In the genomic region with DNA sequence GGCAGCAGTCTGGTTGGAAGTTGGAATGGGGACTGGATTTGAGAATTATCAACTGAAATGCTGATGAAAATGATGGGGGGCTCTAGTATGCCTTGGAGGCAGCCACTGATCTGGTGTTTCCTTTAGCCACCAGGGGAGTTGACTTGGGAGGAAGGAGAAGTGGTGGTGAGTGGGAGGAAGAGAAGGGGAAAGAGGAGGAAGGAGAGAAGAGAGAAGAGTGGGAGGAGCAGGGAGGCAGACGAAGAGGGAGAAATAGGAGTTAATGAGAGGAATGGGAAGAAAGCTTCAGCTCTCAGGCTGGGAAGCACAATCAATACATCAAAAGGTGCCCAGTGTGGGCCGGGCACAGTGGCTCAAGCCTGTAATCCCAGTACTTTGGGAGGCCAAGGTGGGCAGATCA, we compare ENCODE assay signal across 30 cellular contexts. TPM values are rescaled to one million over a fixed set of nuclear protein-coding genes. Genes with fewer than 3 reads are reported as not detected.
"Had no signal": no experiment of that assay in that cellular context is flagged by ENCODE, and none has a peak within 500 bp of the region (broad histone marks: within the 10 kb centered on the region; RNA-seq: fewer than 3 reads in every experiment).

No MANE protein-coding gene starts in this region.

- H3K27ac ChIP-seq: colonic mucosa, epithelial cell of prostate, esophagus squamous epithelium, gastrocnemius medialis, heart right ventricle, left lung, lower lobe of right lung had no signal

- ATAC-seq: effector memory CD8-positive, alpha-beta T cell; esophagus mucosa; gastrocnemius medialis; heart right ventricle; left cardiac atrium; left ventricle myocardium superior; lower lobe of right lung; naive thymus-derived CD4-positive, alpha-beta T cell had no signal

- H3K27me3 ChIP-seq: colonic mucosa had no signal

- H3K4me3 ChIP-seq: colonic mucosa, esophagus squamous epithelium, gastrocnemius medialis, heart right ventricle, left lung, lower lobe of right lung had no signal

- H3K4me1 ChIP-seq: colonic mucosa, esophagus squamous epithelium, gastrocnemius medialis, left lung, lower lobe of right lung had no signal

- DNase-seq: colonic mucosa; cortex of kidney; effector CD8-positive, alpha-beta T cell; effector memory CD8-positive, alpha-beta T cell; endodermal cell; erythroblast; esophagus squamous epithelium; foreskin fibroblast; foreskin melanocyte; gastrocnemius medialis; glutamatergic neuron; head of caudate nucleus; heart right ventricle; hippocampal formation; left cardiac atrium; left lung; left ventricle myocardium superior; lower lobe of right lung; mesenchymal stem cell; midbrain; naive thymus-derived CD4-positive, alpha-beta T cell had no signal

- H3K36me3 ChIP-seq: colonic mucosa, esophagus squamous epithelium, gastrocnemius medialis, heart right ventricle, left lung, lower lobe of right lung had no signal

- H3K9me3 ChIP-seq: colonic mucosa, esophagus squamous epithelium, gastrocnemius medialis, heart right ventricle, left lung, lower lobe of right lung had no signal

RNA-seq across cellular contexts. Expression of gene HCN4, which starts 23.3 kb away (rescaled TPM):
- total RNA-seq: dermis microvascular lymphatic vessel endothelial cell, esophagus mucosa, esophagus squamous epithelium, gastrocnemius medialis, lung microvascular endothelial cell had no signal

RNA-seq across cellular contexts. Expression of gene REC114, which starts 50.9 kb away (rescaled TPM):
- total RNA-seq: colonic mucosa; dermis microvascular lymphatic vessel endothelial cell; endodermal cell; esophagus mucosa; esophagus squamous epithelium; gastrocnemius medialis; glomerular endothelial cell; kidney epithelial cell; left lung; lower leg skin; lower lobe of right lung; lung microvascular endothelial cell; mononuclear cell; mucosa of gallbladder; naive thymus-derived CD4-positive, alpha-beta T cell had no signal
